In genomic region chr4:78606530-78607095, GRCh38 we compare ENCODE assay signal across 22 cellular contexts. TPM values are rescaled to one million over a fixed set of nuclear protein-coding genes. Genes with fewer than 3 reads are reported as not detected.
"Had no signal": no experiment of that assay in that cellular context is flagged by ENCODE, and none has a peak within 500 bp of the region (broad histone marks: within the 10 kb centered on the region; RNA-seq: fewer than 3 reads in every experiment).

No MANE protein-coding gene starts in this region.

- H2AFZ ChIP-seq: PC-9 had no signal

- DNase-seq: activated CD4-positive, alpha-beta memory T cell treated with anti-CD3 and anti-CD28 coated beads for 36 hours; activated CD4-positive, alpha-beta T cell treated with anti-CD3 and anti-CD28 coated beads, Interleukin-2, amount 10 ng/mL, durations not matched to agents 24 days and 14 days; activated CD4-positive, CD25-positive, alpha-beta regulatory T cell treated with anti-CD3 and anti-CD28 coated beads, Interleukin-2, amount 50 U/mL, for 72 hours; activated CD8-positive, alpha-beta memory T cell treated with anti-CD3 and anti-CD28 coated beads for 24 hours; activated gamma-delta T cell treated with Interleukin-2 at 50 U/mL for 16 hours; activated naive CD4-positive, alpha-beta T cell treated with anti-CD3 and anti-CD28 coated beads, Interleukin-2, amount 10 ng/mL, durations not matched to agents 7 days and 5 days; activated naive CD8-positive, alpha-beta T cell treated with anti-CD3 and anti-CD28 coated beads for 36 hours; activated T-cell treated with anti-CD3 and anti-CD28 coated beads, Interleukin-2, amount 50 U/mL, for 48 hours; brain microvascular endothelial cell; cerebellar nuclear complex; MG63; NCI-H1105 treated with DMSO at 0.1 percent for 48 hours; NCI-H1436 treated with DMSO at 0.1 percent for 48 hours; NCI-H187; NCI-H2081; NCI-H510A treated with DMSO at 0.1 percent for 48 hours; PC-9; SHP77 treated with DMSO at 0.1 percent for 48 hours; T-helper 17 cell; T-helper 9 cell had no signal

- H3K4me3 Mint-ChIP-seq: activated CD4-positive, alpha-beta memory T cell treated with anti-CD3 and anti-CD28 coated beads for 36 hours; activated CD4-positive, alpha-beta T cell treated with anti-CD3 and anti-CD28 coated beads, Interleukin-2, amount 10 ng/mL, durations not matched to agents 24 days and 14 days; activated naive CD4-positive, alpha-beta T cell treated with anti-CD3 and anti-CD28 coated beads, Interleukin-2, amount 10 ng/mL, durations not matched to agents 7 days and 5 days; activated naive CD8-positive, alpha-beta T cell treated with anti-CD3 and anti-CD28 coated beads for 36 hours; T-helper 17 cell; WTC11 had no signal

- H3K9me3 Mint-ChIP-seq: activated CD4-positive, alpha-beta memory T cell treated with anti-CD3 and anti-CD28 coated beads for 36 hours; activated naive CD4-positive, alpha-beta T cell treated with anti-CD3 and anti-CD28 coated beads, Interleukin-2, amount 10 ng/mL, durations not matched to agents 7 days and 5 days; activated naive CD8-positive, alpha-beta T cell treated with anti-CD3 and anti-CD28 coated beads for 36 hours; activated T-helper 2 cell treated with anti-CD3 and anti-CD28 coated beads, Interferon-gamma antibody, Interleukin-2, Interleukin-4, amounts not matched to agents 10 μg/mL and 5 μg/mL and 100 μg/mL, durations not matched to agents 14 hours and 24 hours and 36 hours; WTC11 had no signal

- H3K4me1 Mint-ChIP-seq: WTC11 had no signal

- H3K27me3 ChIP-seq: brain microvascular endothelial cell, MG63 had no signal

- H3K27ac ChIP-seq: brain microvascular endothelial cell, PC-9 had no signal

- H3K36me3 ChIP-seq: brain microvascular endothelial cell, MG63 had no signal

- H3K4me2 ChIP-seq: PC-9 had no signal

- H3K4me3 ChIP-seq: MG63, PC-9 had no signal

- H3K36me3 Mint-ChIP-seq: activated CD4-positive, alpha-beta memory T cell treated with anti-CD3 and anti-CD28 coated beads for 36 hours; activated naive CD4-positive, alpha-beta T cell treated with anti-CD3 and anti-CD28 coated beads, Interleukin-2, amount 10 ng/mL, durations not matched to agents 7 days and 5 days; activated naive CD8-positive, alpha-beta T cell treated with anti-CD3 and anti-CD28 coated beads for 36 hours; WTC11 had no signal

- H3K9me3 ChIP-seq: MG63 had no signal

- ATAC-seq: T-helper 17 cell had no signal

- H3K27ac Mint-ChIP-seq: activated CD4-positive, alpha-beta memory T cell treated with anti-CD3 and anti-CD28 coated beads for 36 hours; activated CD4-positive, alpha-beta T cell treated with anti-CD3 and anti-CD28 coated beads, Interleukin-2, amount 10 ng/mL, durations not matched to agents 24 days and 14 days; activated naive CD4-positive, alpha-beta T cell treated with anti-CD3 and anti-CD28 coated beads, Interleukin-2, amount 10 ng/mL, durations not matched to agents 7 days and 5 days; activated naive CD8-positive, alpha-beta T cell treated with anti-CD3 and anti-CD28 coated beads for 36 hours; activated T-helper 2 cell treated with anti-CD3 and anti-CD28 coated beads, Interferon-gamma antibody, Interleukin-2, Interleukin-4, amounts not matched to agents 10 μg/mL and 5 μg/mL and 100 μg/mL, durations not matched to agents 14 hours and 24 hours and 36 hours; T-helper 17 cell; WTC11 had no signal

RNA-seq across cellular contexts. Expression of gene ANXA3, which starts 55.0 kb away (rescaled TPM):
- total RNA-seq: activated CD4-positive, alpha-beta memory T cell treated with anti-CD3 and anti-CD28 coated beads for 36 hours; activated T-helper 2 cell treated with anti-CD3 and anti-CD28 coated beads, Interferon-gamma antibody, Interleukin-2, Interleukin-4, amounts not matched to agents 10 μg/mL and 5 μg/mL and 100 μg/mL, durations not matched to agents 14 hours and 24 hours and 36 hours had no signal
